9 cellular contexts compared by ENCODE assay signal in genomic region chr1:34164510-34165381, GRCh38. TPM values are rescaled to one million over a fixed set of nuclear protein-coding genes. Genes with fewer than 3 reads are reported as not detected.
DNase-seq lines count a peak whose midpoint lies in the region; ATAC-seq and TF ChIP-seq lines count a peak whose summit lies in the region.
"Had no signal": no experiment of that assay in that cellular context is flagged by ENCODE, and none has a peak within 500 bp of the region (broad histone marks: within the 10 kb centered on the region; RNA-seq: fewer than 3 reads in every experiment).

Gene CSMD2, minus strand, starts transcription at chr1:34165230. Its CDS starts 133 bp downstream, at chr1:34165097.

- H4K20me1 ChIP-seq in SK-N-SH (ENCODE audit: insufficient read depth): no peaks in the 10 kb centered on the region

- peak within 1 kb of the TSS; percentile 65; the same call in 1 of the 2 replicates for H2AFZ ChIP-seq in SK-N-SH (ENCODE audit: low read depth)

- 4% methylated on average over 18 of the region's 91 CpGs for WGBS in SK-N-SH (ENCODE audit: low lambda C conversion rate)

- H3F3A ChIP-seq in SK-N-SH (replicated peaks; ENCODE audit: insufficient read depth): no peaks in the 10 kb centered on the region

- CTCF ChIA-PET in SK-N-SH (lab: Yijun Ruan, JAX): interaction anchor here (0.6 to 4.2 kb wide), 11 partner anchors 12 to 531 kb away, joined by 3 to 111 read pairs (median 32); no protein-coding TSS in a partner anchor

- no peaks in the 10 kb centered on the region for H3K9me2 ChIP-seq in SK-N-SH

- no peaks in the 10 kb centered on the region for H3K9me3 ChIP-seq in SK-N-SH

- H3K4me2 ChIP-seq in SK-N-SH: peak within 1 kb of the TSS; percentile 82

- no peaks in the 10 kb centered on the region for H3K27me3 ChIP-seq in SK-N-SH (ENCODE audit: insufficient read depth)

- TF ChIP-seq EP300 in SK-N-SH (IDR thresholded peaks at IDR 0.05; ENCODE audit: borderline replicate concordance in 1 of 2, low read depth in 1 of 2, low read length in 1 of 2): no peak

- ATAC-seq in GM21423 (IDR thresholded peaks at IDR 0.05; ENCODE audit: unreplicated experiment) (no peak), GM18517 (IDR thresholded peaks at IDR 0.05; ENCODE audit: unreplicated experiment) (no peak)

- H3K4me3 ChIP-seq in SK-N-SH (ENCODE audit: low read depth in 2 of 2, low read length in 1 of 2): peak within 1 kb of the TSS; percentile 32 to 40; a peak in 3 of 4 replicates

- no peak for TF ChIP-seq CTCF in SK-N-SH (IDR thresholded peaks at IDR 0.05)

- peaks cover 0 to 15% of the 10 kb centered on the region in 2 experiments; a peak in 1 of 4 replicates for H3K4me1 ChIP-seq in SK-N-SH (ENCODE audit: control insufficient read depth in 1 of 2, insufficient read depth in 2 of 2, low read depth in 1 of 2, low read length in 1 of 2)

- DNase-seq in DMS 273 (lab: John Stamatoyannopoulos, UW; ENCODE audit: unreplicated experiment): peak; percentile 71
- DNase-seq in DMS 273 treated with DMSO at 0.1 percent for 48 hours (lab: John Stamatoyannopoulos, UW): no peak
- DNase-seq in SK-N-SH: peak; percentile 83
- DNase-seq in head of caudate nucleus: peak; percentile 76 to 96 (median 91)
- peak; percentile 85 for DNase-seq in posterior vena cava (ENCODE audit: low spot score)
- no peak for DNase-seq in SHP77 treated with DMSO at 0.1 percent for 48 hours (lab: John Stamatoyannopoulos, UW)

- no peaks in the 10 kb centered on the region for H3K79me2 ChIP-seq in SK-N-SH (ENCODE audit: insufficient read depth)

- TF ChIP-seq RAD21 in SK-N-SH (IDR thresholded peaks at IDR 0.05; ENCODE audit: low read length): no peak

- H3K36me3 ChIP-seq in SK-N-SH (replicated peaks in 1 of 2; ENCODE audit: control insufficient read depth in 1 of 2, insufficient read depth in 2 of 2, low read length in 1 of 2): no peaks in the 10 kb centered on the region

- POLR2A ChIA-PET in SK-N-SH (lab: Yijun Ruan, JAX): no interaction called here

- intact Hi-C loops in head of caudate nucleus (cut with DNase I): loop anchor here (5.0 to 10.0 kb wide), 2 partner anchors 52 to 520 kb away; no protein-coding TSS in a partner anchor
- intact Hi-C loops in posterior vena cava (cut with DNase I): loop anchor here (5.0 to 10.0 kb wide), 2 partner anchors 427 to 530 kb away; no protein-coding TSS in a partner anchor

- H3K9ac ChIP-seq in SK-N-SH: no peak within 1 kb of the TSS

- H3K27ac ChIP-seq in SK-N-SH (ENCODE audit: low read depth in 2 of 2, low read length in 1 of 2): no peak within 1 kb of the TSS
- H3K27ac ChIP-seq: 22Rv1 had no signal

TF ChIP-seq in SK-N-SH, 30 proteins besides CTCF, POLR2A, EP300 and RAD21:
- TF ChIP-seq RFX5 (IDR thresholded peaks at IDR 0.05; ENCODE audit: low read length): no peak
- TF ChIP-seq REST (IDR thresholded peaks at IDR 0.05; ENCODE audit: low read depth, low read length): no peak
- no peak for TF ChIP-seq FOSL2 (IDR thresholded peaks at IDR 0.05; ENCODE audit: borderline replicate concordance, low read depth)
TF ChIP-seq in SK-N-SH: peak in this region for 0.

RNA-seq across cellular contexts. Expression of gene CSMD2, which starts in this region (rescaled TPM):
- polyA plus RNA-seq in SK-N-SH (2012; rRNA removed): 0.02 TPM in 1 of 2 replicates, not detected in the other
- polyA plus RNA-seq in SK-N-SH (2012; cell fraction: cytosol; rRNA removed): under 0.01 and 0.01 TPM in 2 replicates
- polyA plus RNA-seq in SK-N-SH (2012; cell fraction: nucleus; rRNA removed): 0.08 TPM in 2 replicates
- 1 to 10 TPM; 2.4 to 3.1 TPM for total RNA-seq in posterior vena cava

Comparison
In these comparisons a context has a peak if more than half of its experiments do, and no peak if none do; other contexts are left out.
1. DNase-seq: peak in DMS 273 (single experiment), head of caudate nucleus (42 of 42) and posterior vena cava (single experiment); none in DMS 273 treated with DMSO at 0.1 percent for 48 hours (single experiment) and SHP77 treated with DMSO at 0.1 percent for 48 hours (single experiment).
2. Peak in DNase-seq, H3K4me3 ChIP-seq and H3K4me2 ChIP-seq in SK-N-SH; RNA of the gene not detected or under 1 TPM.